ENCODE assay signal across 1 cellular context in the genomic region with DNA sequence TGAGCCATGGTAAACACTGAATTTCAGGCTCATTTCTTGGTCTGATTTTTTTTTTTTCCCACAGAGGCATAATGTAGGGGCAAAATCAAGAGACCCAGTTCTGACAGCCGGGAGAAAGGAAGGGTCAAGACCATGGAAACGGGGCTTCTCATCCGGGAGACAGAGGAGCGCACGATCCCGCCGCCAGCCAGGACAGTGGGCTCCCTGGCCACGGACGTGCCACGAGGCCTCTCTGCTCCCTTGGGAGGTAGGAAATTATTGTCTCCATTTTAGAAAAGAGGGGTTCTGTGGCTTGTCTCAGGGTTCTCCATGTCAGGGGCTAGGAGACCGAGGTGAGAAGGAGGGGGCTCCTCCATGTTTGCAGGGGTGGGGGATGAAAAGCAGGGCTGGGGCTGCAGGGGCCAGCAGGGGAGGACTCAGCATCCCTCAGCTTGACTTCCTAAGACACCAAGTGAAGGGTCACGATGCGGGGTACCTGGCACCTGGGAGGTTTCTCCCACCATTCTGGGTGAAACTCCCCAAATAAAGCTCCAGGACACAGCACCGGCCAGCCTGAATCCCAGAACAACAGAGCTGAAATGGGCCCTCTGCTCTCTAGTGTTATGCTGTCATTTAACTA.
TF ChIP-seq lines count a peak whose summit lies in the region.

No MANE protein-coding gene starts in this region.

TF ChIP-seq in SK-N-SH treated with all-trans-retinoic acid at 6 μM for 48 hours, 23 proteins besides CTCF, POLR2A, EP300 and RAD21 (continued from another document):
- TF ChIP-seq, protein P1, sequence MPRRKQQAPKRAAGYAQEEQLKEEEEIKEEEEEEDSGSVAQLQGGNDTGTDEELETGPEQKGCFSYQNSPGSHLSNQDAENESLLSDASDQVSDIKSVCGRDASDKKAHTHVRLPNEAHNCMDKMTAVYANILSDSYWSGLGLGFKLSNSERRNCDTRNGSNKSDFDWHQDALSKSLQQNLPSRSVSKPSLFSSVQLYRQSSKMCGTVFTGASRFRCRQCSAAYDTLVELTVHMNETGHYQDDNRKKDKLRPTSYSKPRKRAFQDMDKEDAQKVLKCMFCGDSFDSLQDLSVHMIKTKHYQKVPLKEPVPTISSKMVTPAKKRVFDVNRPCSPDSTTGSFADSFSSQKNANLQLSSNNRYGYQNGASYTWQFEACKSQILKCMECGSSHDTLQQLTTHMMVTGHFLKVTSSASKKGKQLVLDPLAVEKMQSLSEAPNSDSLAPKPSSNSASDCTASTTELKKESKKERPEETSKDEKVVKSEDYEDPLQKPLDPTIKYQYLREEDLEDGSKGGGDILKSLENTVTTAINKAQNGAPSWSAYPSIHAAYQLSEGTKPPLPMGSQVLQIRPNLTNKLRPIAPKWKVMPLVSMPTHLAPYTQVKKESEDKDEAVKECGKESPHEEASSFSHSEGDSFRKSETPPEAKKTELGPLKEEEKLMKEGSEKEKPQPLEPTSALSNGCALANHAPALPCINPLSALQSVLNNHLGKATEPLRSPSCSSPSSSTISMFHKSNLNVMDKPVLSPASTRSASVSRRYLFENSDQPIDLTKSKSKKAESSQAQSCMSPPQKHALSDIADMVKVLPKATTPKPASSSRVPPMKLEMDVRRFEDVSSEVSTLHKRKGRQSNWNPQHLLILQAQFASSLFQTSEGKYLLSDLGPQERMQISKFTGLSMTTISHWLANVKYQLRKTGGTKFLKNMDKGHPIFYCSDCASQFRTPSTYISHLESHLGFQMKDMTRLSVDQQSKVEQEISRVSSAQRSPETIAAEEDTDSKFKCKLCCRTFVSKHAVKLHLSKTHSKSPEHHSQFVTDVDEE (CRISPR knock-in tag; IDR thresholded peaks at IDR 0.05): no peak
- TF ChIP-seq ISL1 (CRISPR knock-in tag; IDR thresholded peaks at IDR 0.05) (no peak), ZNF70 (CRISPR knock-in tag; IDR thresholded peaks at IDR 0.05) (no peak), ZC3H10 (CRISPR knock-in tag; IDR thresholded peaks at IDR 0.05) (no peak), ZNF8 (CRISPR knock-in tag; IDR thresholded peaks at IDR 0.05) (no peak)
